Comparison of ENCODE assay signal across 8 cellular contexts in the genomic region with DNA sequence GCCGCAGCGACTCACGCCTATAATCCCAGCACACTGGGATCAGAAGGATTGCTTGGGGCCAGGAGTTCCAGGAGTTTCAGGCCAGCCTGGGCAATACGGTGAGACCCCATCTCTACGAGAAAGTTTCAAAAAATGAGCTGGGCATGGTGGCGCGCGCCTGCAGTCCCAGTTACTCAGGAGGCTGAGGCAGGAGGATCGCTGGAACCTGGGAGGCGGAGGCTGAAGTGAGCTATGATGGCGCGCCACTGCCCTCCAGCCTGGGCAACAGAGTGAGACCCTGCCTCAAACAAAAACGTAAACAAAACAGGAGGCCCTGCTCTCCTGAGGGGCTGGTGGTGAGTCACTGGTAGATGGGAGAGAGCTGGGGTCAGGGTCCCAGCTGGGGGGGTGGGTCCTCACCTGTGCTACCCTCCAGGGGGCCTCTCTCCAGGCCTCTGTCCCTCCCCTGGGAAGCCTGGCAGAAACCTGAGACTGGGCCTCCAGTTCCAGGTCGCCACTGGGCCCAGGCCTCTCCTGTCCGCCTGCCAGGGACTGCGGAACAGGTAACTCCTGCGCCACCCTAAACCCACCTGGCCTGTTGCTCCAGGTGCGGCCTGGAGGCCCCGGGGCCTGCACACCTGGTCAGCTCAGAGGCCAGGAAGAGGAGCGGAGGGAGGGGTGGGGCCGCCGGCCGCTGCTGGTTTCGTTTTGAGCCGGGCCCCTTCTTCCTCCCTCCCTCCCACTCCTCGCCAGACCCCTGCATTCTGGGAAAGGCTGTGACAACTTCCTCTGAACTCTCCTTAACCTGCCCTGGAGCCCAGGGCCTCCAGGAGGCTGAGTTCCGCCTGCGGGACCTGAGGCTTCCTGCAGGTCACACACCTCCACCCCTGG. TPM values are rescaled to one million over a fixed set of nuclear protein-coding genes. Genes with fewer than 3 reads are reported as not detected.
DNase-seq lines count a peak whose midpoint lies in the region; ATAC-seq and TF ChIP-seq lines count a peak whose summit lies in the region.
"Had no signal": no experiment of that assay in that cellular context is flagged by ENCODE, and none has a peak within 500 bp of the region (broad histone marks: within the 10 kb centered on the region; RNA-seq: fewer than 3 reads in every experiment).

No MANE protein-coding gene starts in this region.

- in situ Hi-C loops in GM18951 (cut with MboI; ENCODE audit: low sequenced_read_pairs, unreplicated experiment): no loop called here

- no peaks in the 10 kb centered on the region for H3K27me3 Mint-ChIP-seq in T-cell
- no peaks in the 10 kb centered on the region for H3K27me3 Mint-ChIP-seq in stimulated activated naive CD8-positive, alpha-beta T cell treated with anti-CD3 and anti-CD28 coated beads, Interleukin-15, amount 100 ng/mL, for 72 hours

- peak; percentile 35 for TF ChIP-seq POLR2A in GM18951 (IDR thresholded peaks at IDR 0.05; ENCODE audit: extremely low read depth, insufficient read depth, insufficient read length)

- H3K4me3 Mint-ChIP-seq in T-cell: peak overlapping the region; percentile 41 to 67 (median 64)
- H3K4me3 Mint-ChIP-seq in stimulated activated naive CD8-positive, alpha-beta T cell treated with anti-CD3 and anti-CD28 coated beads, Interleukin-15, amount 100 ng/mL, for 72 hours: peak overlapping the region; percentile 84 to 87

- H3K4me1 Mint-ChIP-seq in T-cell: peaks cover 45 to 68% (median 52%) of the 10 kb centered on the region in 3 donors
- H3K4me1 Mint-ChIP-seq in stimulated activated naive CD8-positive, alpha-beta T cell treated with anti-CD3 and anti-CD28 coated beads, Interleukin-15, amount 100 ng/mL, for 72 hours: peaks cover 67% of the 10 kb centered on the region

- CTCF ChIA-PET in T-cell (lab: Charles Lee): no interaction called here

- ATAC-seq in T-cell (replicated peaks in 1 of 4) (peak; percentile 35 to 54 (median 46)), GM21786 (IDR thresholded peaks at IDR 0.05; ENCODE audit: unreplicated experiment) (no peak)
- ATAC-seq in stimulated activated naive CD8-positive, alpha-beta T cell treated with anti-CD3 and anti-CD28 coated beads, Interleukin-15, amount 100 ng/mL, for 72 hours: peak; percentile 84
- ATAC-seq: HCT116 had no signal

- peak in 15 of 34 experiments; percentile 21 to 45 (median 33) for DNase-seq in T-cell
- DNase-seq in islet precursor cell: peak; percentile 80
- DNase-seq in stimulated activated naive CD8-positive, alpha-beta T cell treated with anti-CD3 and anti-CD28 coated beads, Interleukin-15, amount 100 ng/mL, for 72 hours: peak in 1 of 2 donors; percentile 71
- DNase-seq in NCI-H1105 treated with DMSO at 0.1 percent for 48 hours (lab: John Stamatoyannopoulos, UW): no peak
- DNase-seq in 8988T: no peak

- H3K36me3 Mint-ChIP-seq in T-cell: no peaks in the 10 kb centered on the region

- peak overlapping the region; percentile 93 to 94 for H3K27ac Mint-ChIP-seq in T-cell
- H3K27ac Mint-ChIP-seq in stimulated activated naive CD8-positive, alpha-beta T cell treated with anti-CD3 and anti-CD28 coated beads, Interleukin-15, amount 100 ng/mL, for 72 hours: peak overlapping the region; percentile 71 to 93

- POLR2A ChIA-PET in T-cell (lab: Charles Lee): interaction anchor here in 1 of 2 donors (0.6 kb wide), 2 partner anchors 9 to 13 kb away, joined by 3 read pairs; no protein-coding TSS in a partner anchor

- no peaks in the 10 kb centered on the region for H3K9me3 Mint-ChIP-seq in T-cell
- H3K9me3 Mint-ChIP-seq in stimulated activated naive CD8-positive, alpha-beta T cell treated with anti-CD3 and anti-CD28 coated beads, Interleukin-15, amount 100 ng/mL, for 72 hours: no peaks in the 10 kb centered on the region

RNA-seq across cellular contexts. Expression of gene ZBTB7A, which starts 17.2 kb away (rescaled TPM):
- total RNA-seq in T-cell: 10 to 100 TPM; 43.6 to 85.7 (median 81.8) TPM

RNA-seq across cellular contexts. Expression of gene MAP2K2, which starts 40.0 kb away (rescaled TPM):
- total RNA-seq in T-cell: 100 to 1,000 TPM; 101 to 152 (median 141) TPM
